ENCODE assay signal across 27 cellular contexts in the genomic region with DNA sequence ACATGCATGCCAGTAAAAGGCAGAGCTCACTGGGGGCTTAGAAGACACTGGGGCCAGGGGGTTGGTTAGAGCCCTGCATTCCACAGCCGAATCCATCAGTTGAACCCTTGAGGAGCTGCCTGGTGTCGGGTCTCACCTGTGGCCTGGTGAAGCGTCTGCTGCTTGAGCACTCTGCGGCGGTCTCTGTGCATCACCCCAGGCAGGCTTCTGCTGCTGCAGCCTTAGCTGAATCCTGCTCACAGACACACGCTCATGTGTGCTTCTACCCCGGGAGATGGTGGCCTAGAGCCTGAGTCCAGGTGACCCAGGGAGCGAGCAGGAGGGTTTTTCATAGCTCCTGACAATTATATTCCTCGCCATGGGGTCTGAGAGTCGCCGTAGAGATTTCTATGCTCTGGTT.
DNase-seq lines count a peak whose midpoint lies in the region; ATAC-seq, FAIRE-seq and TF ChIP-seq lines count a peak whose summit lies in the region.
"Had no signal": no experiment of that assay in that cellular context is flagged by ENCODE, and none has a peak within 500 bp of the region (broad histone marks: within the 10 kb centered on the region; RNA-seq: fewer than 3 reads in every experiment).

No MANE protein-coding gene starts in this region.

- H3K27me3 ChIP-seq in HepG2 (ENCODE audit: control insufficient read depth in 1 of 2, insufficient read depth in 2 of 2, low read length in 2 of 2) = no peaks in the 10 kb centered on the region
- no peaks in the 10 kb centered on the region for H3K27me3 ChIP-seq in right lobe of liver
- no peaks in the 10 kb centered on the region for H3K27me3 ChIP-seq in SJCRH30
- no peaks in the 10 kb centered on the region for H3K27me3 ChIP-seq in esophagus squamous epithelium
- H3K27me3 ChIP-seq: BLaER1, transverse colon had no signal

- TF ChIP-seq EP300 in HepG2 (IDR thresholded peaks at IDR 0.05; ENCODE audit: low read depth in 2 of 2, low read length in 2 of 2) (no peak), HepG2 (CRISPR knock-in tag; IDR thresholded peaks at IDR 0.05; ENCODE audit: borderline replicate concordance) (no peak)

- H3K9ac ChIP-seq in HepG2 (ENCODE audit: insufficient read depth, low read depth, low read length) = no peak overlapping the region
- H3K9ac ChIP-seq: BLaER1 had no signal

- H3K4me3 ChIP-seq in HepG2 (replicated peaks in 1 of 3; ENCODE audit: insufficient read depth in 1 of 3, low read depth in 2 of 3, low read length in 3 of 3) (no peak overlapping the region), right lobe of liver (no peak overlapping the region), SJCRH30 (no peak overlapping the region), esophagus squamous epithelium (no peak overlapping the region)
- H3K4me3 ChIP-seq: BLaER1, left ventricle myocardium inferior, transverse colon had no signal

- H3K27ac ChIP-seq in HepG2 (ENCODE audit: extremely low read length, insufficient read depth, low read length) (no peak overlapping the region), right lobe of liver (no peak overlapping the region), SJCRH30 (peak overlapping the region; percentile 8), esophagus squamous epithelium (no peak overlapping the region)
- H3K27ac ChIP-seq: BLaER1, left ventricle myocardium inferior, transverse colon had no signal

- TF ChIP-seq CTCF in HepG2 (CRISPR knock-in tag; IDR thresholded peaks at IDR 0.05) (no peak), right lobe of liver (IDR thresholded peaks at IDR 0.05) (no peak), esophagus squamous epithelium (IDR thresholded peaks at IDR 0.05) (no peak)

- in situ Hi-C loops in HepG2 (cut with HindIII; ENCODE audit: extremely low pct_ligation_motif_present, low pct_unique_long_range_greater_than_20kb) = no loop called here

- no peak overlapping the region for H2AFZ ChIP-seq in HepG2 (ENCODE audit: low read length)

- H3K4me2 ChIP-seq in HepG2 (ENCODE audit: low read depth, low read length) = no peak overlapping the region
- H3K4me2 ChIP-seq: BLaER1 had no signal

- POLR2A ChIA-PET in HepG2 (lab: Yijun Ruan, JAX) = interaction anchor here (1.0 kb wide), 1 partner anchor 14 kb away, joined by 4 read pairs; no protein-coding TSS in a partner anchor

- TF ChIP-seq POLR2A in HepG2 (IDR thresholded peaks at IDR 0.05; ENCODE audit: insufficient read depth in 1 of 2, low read depth in 2 of 2, low read length in 2 of 2) (no peak), right lobe of liver (IDR thresholded peaks at IDR 0.05) (no peak), esophagus squamous epithelium (IDR thresholded peaks at IDR 0.05) (no peak)

- CTCF ChIA-PET in HepG2 (lab: Yijun Ruan, JAX; ENCODE audit: low intra/inter-chr PET ratio, low total read pairs) = no interaction called here

- ATAC-seq in HepG2 (no peak), right lobe of liver (no peak)
- ATAC-seq: sciatic nerve had no signal

- no peak for FAIRE-seq in HepG2 (lab: Jason Lieb, UNC)
- no peak for FAIRE-seq in RCC 7860 (lab: Jason Lieb, UNC)
- FAIRE-seq: bronchial epithelial cell, GM12891, H54, HTR-8/SVneo, islet of Langerhans had no signal

- peaks cover 6% of the 10 kb centered on the region; the same call in 1 of the 2 replicates for H4K20me1 ChIP-seq in HepG2 (ENCODE audit: insufficient read depth, low read length)

- no peak for TF ChIP-seq RAD21 in HepG2 (CRISPR knock-in tag; IDR thresholded peaks at IDR 0.05)

- peaks cover 16% of the 10 kb centered on the region for H3K79me2 ChIP-seq in HepG2 (ENCODE audit: insufficient read depth, low read length)

- intact Hi-C loops in HepG2 (cut with micrococcal nuclease; ENCODE audit: unreplicated experiment) = no loop called here
- intact Hi-C loops in right lobe of liver (cut with DNase I) = no loop called here
- intact Hi-C loops in esophagus squamous epithelium (cut with DNase I) = no loop called here

- H3K36me3 ChIP-seq in HepG2 (replicated peaks in 1 of 2; ENCODE audit: control insufficient read depth in 1 of 2, insufficient read depth in 2 of 2, low read length in 2 of 2) (peaks cover 69 to 95% of the 10 kb centered on the region in 2 experiments), right lobe of liver (no peaks in the 10 kb centered on the region), SJCRH30 (peaks cover 11% of the 10 kb centered on the region; the same call in 1 of the 2 replicates), esophagus squamous epithelium (peaks cover 0 to 79% (median 0%) of the 10 kb centered on the region in 3 donors)

- WGBS in HepG2 (ENCODE audit: low lambda C conversion rate) = 98% methylated on average over 8 of the region's 11 CpGs
- 94% methylated on average over 3 of the region's 11 CpGs for WGBS in right lobe of liver (ENCODE audit: insufficient coverage, low coverage, low lambda C conversion rate, missing lambda C conversion rate)
- WGBS in esophagus squamous epithelium, 2 donors = 90 to 93% methylated on average over 2 to 4 of the region's 11 CpGs

- DNase-seq in HepG2 (ENCODE audit: low spot score) (no peak), right lobe of liver (no peak), SJCRH30 (peak in 1 of 2 experiments; percentile 18), mesenteric fat pad (ENCODE audit: low spot score) (peak; percentile 71), RCC 7860 (ENCODE audit: low spot score) (no peak), esophagus squamous epithelium (lab: John Stamatoyannopoulos, UW) (no peak)
- no peak for DNase-seq in NK-92 treated with Interleukin-12 subunit alpha and Interleukin-12 subunit beta, amount 100 ng/mL, for 24 hours (lab: John Stamatoyannopoulos, UW)
- DNase-seq: activated CD4-positive, alpha-beta memory T cell treated with anti-CD3 and anti-CD28 coated beads, Interleukin-2, amount 10 ng/mL, durations not matched to agents 7 days and 5 days; activated CD8-positive, alpha-beta memory T cell treated with anti-CD3 and anti-CD28 coated beads, Interleukin-2, amount 50 U/mL, for 4 hours; activated naive CD4-positive, alpha-beta T cell treated with anti-CD3 and anti-CD28 coated beads, Interleukin-2, amount 10 ng/mL, durations not matched to agents 7 days and 5 days; COR-L47; KG1; left ventricle myocardium inferior; mesendoderm; NCI-H1092 treated with DMSO at 0.1 percent for 48 hours; NCI-H2029 treated with DMSO at 0.1 percent for 48 hours; SHP77; stimulated activated CD4-positive, alpha-beta T cell treated with anti-CD3 and anti-CD28 coated beads, Interleukin-4, amount 100 ng/mL, for 1 hour; SW 1271; transverse colon had no signal

- H3K9me3 ChIP-seq in HepG2 (ENCODE audit: low read length) (no peaks in the 10 kb centered on the region), right lobe of liver (no peaks in the 10 kb centered on the region), SJCRH30 (replicated peaks) (no peaks in the 10 kb centered on the region), esophagus squamous epithelium (no peaks in the 10 kb centered on the region)
- H3K9me3 ChIP-seq: BLaER1, left ventricle myocardium inferior, transverse colon had no signal

- BruUV-seq in HepG2 (replicated peaks; lab: Mats Ljungman, UMichigan) = no TSS peak

- peaks cover 36% of the 10 kb centered on the region for H3K4me1 ChIP-seq in HepG2 (ENCODE audit: insufficient read depth, low read length)
- peaks cover 0 to 16% (median 0%) of the 10 kb centered on the region in 4 donors for H3K4me1 ChIP-seq in right lobe of liver
- H3K4me1 ChIP-seq in SJCRH30 = peaks cover 21% of the 10 kb centered on the region
- H3K4me1 ChIP-seq in esophagus squamous epithelium = peaks cover 0 to 14% (median 0%) of the 10 kb centered on the region in 3 donors
- H3K4me1 ChIP-seq: BLaER1, transverse colon had no signal
